ENCODE assay signal across 10 cellular contexts in genomic region chr2:65710779-65711295, GRCh38.
A peak's percentile ranks its signal among the peaks of the same experiment; 100 is the strongest.
DNase-seq lines count a peak whose midpoint lies in the region; ATAC-seq, FAIRE-seq and TF ChIP-seq lines count a peak whose summit lies in the region.
"Had no signal": no experiment of that assay in that cellular context is flagged by ENCODE, and none has a peak within 500 bp of the region (broad histone marks: within the 10 kb centered on the region; RNA-seq: fewer than 3 reads in every experiment).

No MANE protein-coding gene starts in this region.

- H3K9me3 ChIP-seq in WERI-Rb-1 (ENCODE audit: severe bottlenecking) = no peaks in the 10 kb centered on the region

- peaks cover 45% of the 10 kb centered on the region for H3K27me3 ChIP-seq in WERI-Rb-1 (ENCODE audit: insufficient read depth, low read depth, severe bottlenecking)

- peak; percentile 13 for FAIRE-seq in HTR-8/SVneo (lab: Jason Lieb, UNC)

- H3K4me3 ChIP-seq in GM12865 (ENCODE audit: low read depth, low read length) (no peak overlapping the region), WERI-Rb-1 (ENCODE audit: low read depth, low read length) (no peak overlapping the region)

- ATAC-seq in naive B cell (ENCODE audit: low read depth in 2 of 2) (no peak), GM19467 (IDR thresholded peaks at IDR 0.05; ENCODE audit: unreplicated experiment) (no peak), HG02571 (IDR thresholded peaks at IDR 0.05; ENCODE audit: unreplicated experiment) (no peak)

- H3K27ac Mint-ChIP-seq in naive B cell = no peak overlapping the region

- no peaks in the 10 kb centered on the region for H3K36me3 ChIP-seq in WERI-Rb-1

- DNase-seq in GM12865 (ENCODE audit: low read depth) (peak; percentile 53), HTR-8/SVneo (ENCODE audit: insufficient read length, low spot score) (peak; percentile 38), WERI-Rb-1 (peak; percentile 23), naive B cell (peak; percentile 3), AG08396 (ENCODE audit: low spot score) (no peak), T-helper 9 cell (no peak)
- DNase-seq: activated CD8-positive, alpha-beta memory T cell treated with anti-CD3 and anti-CD28 coated beads, Interleukin-2, amount 50 U/mL, for 48 hours; substantia nigra had no signal

- peaks cover 16 to 38% (median 23%) of the 10 kb centered on the region in 3 donors for H3K27me3 Mint-ChIP-seq in naive B cell

- no peak overlapping the region for H3K4me3 Mint-ChIP-seq in naive B cell

- no peaks in the 10 kb centered on the region for H3K4me1 Mint-ChIP-seq in naive B cell

- no peak overlapping the region for H3K27ac ChIP-seq in WERI-Rb-1

- no peaks in the 10 kb centered on the region for H3K36me3 Mint-ChIP-seq in naive B cell

- peaks cover 0 to 5% (median 0%) of the 10 kb centered on the region in 7 donors for H3K9me3 Mint-ChIP-seq in naive B cell

- TF ChIP-seq CTCF in GM12865 (IDR thresholded peaks at IDR 0.05; ENCODE audit: insufficient read depth, low read depth, low read length, missing control alignments) (peak; percentile 63), WERI-Rb-1 (IDR thresholded peaks at IDR 0.05; ENCODE audit: low read depth, low read length) (peak; percentile 52)

Comparison
In these comparisons a context has a peak if more than half of its experiments do, and no peak if none do; other contexts are left out.
1. DNase-seq: peak in GM12865 (single experiment), HTR-8/SVneo (single experiment), WERI-Rb-1 (single experiment) and naive B cell (single experiment); none in AG08396 (single experiment) and T-helper 9 cell (single experiment).